28 cellular contexts compared by ENCODE assay signal in genomic region chrX:11080721-11081120, GRCh38.
"Had no signal": no experiment of that assay in that cellular context is flagged by ENCODE, and none has a peak within 500 bp of the region (broad histone marks: within the 10 kb centered on the region; RNA-seq: fewer than 3 reads in every experiment).

No MANE protein-coding gene starts in this region.

- H3K9me3 Mint-ChIP-seq: dendritic cell treated with granulocyte-macrophage colony-stimulating factor and Interleukin-4, amounts not matched to agents 40 ng/mL and 50 ng/mL, for 4 days; effector memory CD8-positive, alpha-beta T cell; immature natural killer cell had no signal

- H3K27me3 Mint-ChIP-seq: dendritic cell treated with granulocyte-macrophage colony-stimulating factor and Interleukin-4, amounts not matched to agents 40 ng/mL and 50 ng/mL, for 4 days; effector memory CD8-positive, alpha-beta T cell had no signal

- H3K27me3 ChIP-seq: colonic mucosa, esophagus squamous epithelium, gastrocnemius medialis, hepatocyte, left lung had no signal

- H3K27ac Mint-ChIP-seq: dendritic cell treated with granulocyte-macrophage colony-stimulating factor and Interleukin-4, amounts not matched to agents 40 ng/mL and 50 ng/mL, for 4 days; effector memory CD8-positive, alpha-beta T cell; endodermal cell; immature natural killer cell; mesothelial cell of epicardium had no signal

- H3K4me2 ChIP-seq: hepatocyte had no signal

- H3K9me3 ChIP-seq: colonic mucosa, esophagus squamous epithelium, gastrocnemius medialis, left lung, lower lobe of right lung, mucosa of descending colon had no signal

- H3K36me3 Mint-ChIP-seq: immature natural killer cell, mesothelial cell of epicardium had no signal

- H3K4me1 ChIP-seq: colonic mucosa, esophagus squamous epithelium, gastrocnemius medialis, left lung, lower lobe of right lung had no signal

- DNase-seq: cerebellar nuclear complex; colonic mucosa; cortex of kidney; effector CD8-positive, alpha-beta T cell; effector memory CD8-positive, alpha-beta T cell; endodermal cell; erythroblast; esophagus squamous epithelium; foreskin fibroblast; foreskin melanocyte; gastrocnemius medialis; glutamatergic neuron; head of caudate nucleus; hypothalamus; immature natural killer cell; islet precursor cell; kidney; left colon; left lung; left ventricle myocardium superior; lower lobe of right lung; mesenchymal stem cell; mucosa of descending colon had no signal

- H3K4me3 Mint-ChIP-seq: dendritic cell treated with granulocyte-macrophage colony-stimulating factor and Interleukin-4, amounts not matched to agents 40 ng/mL and 50 ng/mL, for 4 days; effector memory CD8-positive, alpha-beta T cell; endodermal cell; immature natural killer cell; mesothelial cell of epicardium had no signal

- H3K36me3 ChIP-seq: colonic mucosa, esophagus squamous epithelium, gastrocnemius medialis, left lung, lower lobe of right lung had no signal

- H3K79me2 ChIP-seq: hepatocyte had no signal

- ATAC-seq: effector memory CD8-positive, alpha-beta T cell; esophagus mucosa; gastrocnemius medialis; left lung; left ventricle myocardium superior; lower lobe of right lung; mucosa of descending colon had no signal

- H3K4me3 ChIP-seq: colonic mucosa, esophagus squamous epithelium, gastrocnemius medialis, hepatocyte, left lung, lower lobe of right lung, mucosa of descending colon had no signal

- H3K4me1 Mint-ChIP-seq: endodermal cell, immature natural killer cell had no signal

- H3K27ac ChIP-seq: colonic mucosa, epithelial cell of prostate, esophagus squamous epithelium, gastrocnemius medialis, hepatocyte, left lung, lower lobe of right lung had no signal

- H2AFZ ChIP-seq: hepatocyte had no signal
